ENCODE assay signal across 8 cellular contexts in the genomic region with DNA sequence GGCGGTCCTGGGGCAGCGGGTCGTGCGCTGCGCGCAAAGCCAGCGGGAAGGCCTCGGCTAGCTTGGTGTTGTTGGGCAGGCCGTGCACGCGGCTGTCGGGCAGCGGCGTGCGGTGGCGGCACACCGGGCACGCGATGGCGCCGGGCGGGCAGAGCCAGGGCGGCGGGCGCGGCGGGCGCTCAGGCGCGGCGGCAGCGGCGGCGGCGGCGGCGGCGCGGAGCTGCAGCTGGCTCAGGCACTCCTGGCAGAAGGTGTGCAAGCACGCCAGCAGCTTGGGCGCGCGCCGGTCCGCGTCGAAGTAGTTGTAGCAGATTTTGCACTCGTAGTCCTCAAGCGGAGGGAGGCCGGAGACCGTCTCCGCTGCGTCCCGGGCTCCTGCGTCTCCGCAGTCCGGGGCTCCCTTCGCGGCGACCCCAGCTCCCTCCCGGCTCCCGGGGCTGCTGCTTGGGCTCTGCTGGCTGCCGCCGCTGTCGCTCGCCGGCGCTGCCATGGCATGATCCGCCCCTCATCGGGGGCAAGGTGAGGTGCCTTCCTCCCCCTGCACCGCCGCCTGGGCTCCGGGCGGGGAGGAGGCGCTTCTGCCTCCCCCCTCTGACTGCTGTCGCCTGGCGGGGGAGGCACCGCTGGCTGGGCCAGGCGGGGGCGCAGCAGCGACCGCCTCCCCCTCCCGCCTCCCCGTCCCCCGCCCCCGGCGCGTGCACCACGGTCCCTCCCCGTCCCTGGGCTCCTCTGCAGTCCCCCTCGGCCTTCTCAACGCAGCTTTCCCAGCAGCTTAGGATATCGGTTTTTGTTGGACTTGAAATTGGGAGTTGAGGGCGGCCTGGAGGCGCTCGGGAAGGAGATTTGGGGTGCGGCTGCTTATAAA. TPM values are rescaled to one million over a fixed set of nuclear protein-coding genes. Genes with fewer than 3 reads are reported as not detected.
DNase-seq lines count a peak whose midpoint lies in the region; ATAC-seq and TF ChIP-seq lines count a peak whose summit lies in the region.

No MANE protein-coding gene starts in this region.

- WGBS in psoas muscle, 3 donors, result 1 to 2% (median 1%) methylated on average over 40 to 96 of the region's 97 CpGs

- no peaks in the 10 kb centered on the region for H3K9me3 Mint-ChIP-seq in activated CD4-positive, alpha-beta T cell treated with anti-CD3 and anti-CD28 coated beads, Interleukin-2, amount 10 ng/mL, durations not matched to agents 24 days and 14 days
- no peaks in the 10 kb centered on the region for H3K9me3 Mint-ChIP-seq in T-helper 2 cell treated with Interferon-gamma antibody and Interleukin-4, amounts not matched to agents 5 μg/mL and 100 μg/mL, for 36 hours

- H3K36me3 ChIP-seq in psoas muscle (ENCODE audit: insufficient read depth in 1 of 2, low read depth in 1 of 2), result no peaks in the 10 kb centered on the region

- peaks cover 14% of the 10 kb centered on the region for H3K4me1 Mint-ChIP-seq in activated CD4-positive, alpha-beta T cell treated with anti-CD3 and anti-CD28 coated beads, Interleukin-2, amount 10 ng/mL, durations not matched to agents 24 days and 14 days
- peaks cover 10% of the 10 kb centered on the region for H3K4me1 Mint-ChIP-seq in T-helper 2 cell treated with Interferon-gamma antibody and Interleukin-4, amounts not matched to agents 5 μg/mL and 100 μg/mL, for 36 hours (ENCODE audit: low read depth)

- H3K36me3 Mint-ChIP-seq in activated CD4-positive, alpha-beta T cell treated with anti-CD3 and anti-CD28 coated beads, Interleukin-2, amount 10 ng/mL, durations not matched to agents 24 days and 14 days (ENCODE audit: low read depth), result no peaks in the 10 kb centered on the region
- H3K36me3 Mint-ChIP-seq in T-helper 2 cell treated with Interferon-gamma antibody and Interleukin-4, amounts not matched to agents 5 μg/mL and 100 μg/mL, for 36 hours (ENCODE audit: low read depth), result peaks cover 4% of the 10 kb centered on the region

- peak overlapping the region; percentile 67 for H3K4me3 ChIP-seq in psoas muscle

- ATAC-seq in GM21529 (IDR thresholded peaks at IDR 0.05; ENCODE audit: unreplicated experiment) (peak; percentile 43), psoas muscle (peak; percentile 17 to 52 (median 42))

- TF ChIP-seq CTCF in psoas muscle (IDR thresholded peaks at IDR 0.05), result no peak

- H3K4me3 Mint-ChIP-seq in activated CD4-positive, alpha-beta T cell treated with anti-CD3 and anti-CD28 coated beads, Interleukin-2, amount 10 ng/mL, durations not matched to agents 24 days and 14 days, result peak overlapping the region; percentile 75
- H3K4me3 Mint-ChIP-seq in T-helper 2 cell treated with Interferon-gamma antibody and Interleukin-4, amounts not matched to agents 5 μg/mL and 100 μg/mL, for 36 hours, result peak overlapping the region; percentile 76

- no peaks in the 10 kb centered on the region for H3K9me3 ChIP-seq in psoas muscle

- no peak overlapping the region for H3K27ac ChIP-seq in psoas muscle

- H3K27me3 ChIP-seq in psoas muscle (ENCODE audit: insufficient read depth in 3 of 3, low read length in 2 of 3), result peaks cover 1 to 3% (median 2%) of the 10 kb centered on the region in 3 donors

- intact Hi-C loops in activated CD4-positive, alpha-beta T cell treated with anti-CD3 and anti-CD28 coated beads, Interleukin-2, amount 10 ng/mL, durations not matched to agents 24 days and 14 days (cut with micrococcal nuclease), result loop anchor here (2.0 to 10.0 kb wide), 2 partner anchors 103 to 265 kb away; no protein-coding TSS in a partner anchor
- intact Hi-C loops in psoas muscle (cut with DNase I), result loop anchor here (2.0 to 10.0 kb wide), 5 partner anchors 241 to 295 kb away; no protein-coding TSS in a partner anchor

- peaks cover 64% of the 10 kb centered on the region for H3K27me3 Mint-ChIP-seq in activated CD4-positive, alpha-beta T cell treated with anti-CD3 and anti-CD28 coated beads, Interleukin-2, amount 10 ng/mL, durations not matched to agents 24 days and 14 days
- H3K27me3 Mint-ChIP-seq in T-helper 2 cell treated with Interferon-gamma antibody and Interleukin-4, amounts not matched to agents 5 μg/mL and 100 μg/mL, for 36 hours (ENCODE audit: low read depth), result peaks cover 61% of the 10 kb centered on the region

- no peak overlapping the region for H3K27ac Mint-ChIP-seq in activated CD4-positive, alpha-beta T cell treated with anti-CD3 and anti-CD28 coated beads, Interleukin-2, amount 10 ng/mL, durations not matched to agents 24 days and 14 days
- H3K27ac Mint-ChIP-seq in T-helper 2 cell treated with Interferon-gamma antibody and Interleukin-4, amounts not matched to agents 5 μg/mL and 100 μg/mL, for 36 hours, result no peak overlapping the region

- DNase-seq in activated CD4-positive, alpha-beta T cell treated with anti-CD3 and anti-CD28 coated beads, Interleukin-2, amount 10 ng/mL, durations not matched to agents 24 days and 14 days, result peak; percentile 74
- DNase-seq in activated CD4-positive, alpha-beta T cell treated with anti-CD3 and anti-CD28 coated beads for 1 hour, result no peak
- DNase-seq in HuH-7.5 (ENCODE audit: low spot score), result peak; percentile 23
- peak; percentile 26 for DNase-seq in T-helper 2 cell treated with Interferon-gamma antibody and Interleukin-4, amounts not matched to agents 5 μg/mL and 100 μg/mL, for 36 hours (ENCODE audit: low spot score)
- DNase-seq in germinal center (ENCODE audit: low spot score), result peak; percentile 61
- peak in 1 of 2 donors; percentile 66 for DNase-seq in psoas muscle
- DNase-seq in Kasumi-1 (lab: John Stamatoyannopoulos, UW), result no peak

- H3K4me1 ChIP-seq in psoas muscle, result peaks cover 5% of the 10 kb centered on the region

RNA-seq across cellular contexts. Expression of a gene that starts 21.0 kb away (rescaled TPM):
- total RNA-seq in activated CD4-positive, alpha-beta T cell treated with anti-CD3 and anti-CD28 coated beads, Interleukin-2, amount 10 ng/mL, durations not matched to agents 24 days and 14 days, result not detected in 2 replicates
- 10 to 100 TPM in 2 of 4 donors, 1 to 10 TPM in 2; 6.9 to 20.5 (median 13.3) TPM for total RNA-seq in psoas muscle
- polyA plus RNA-seq in psoas muscle, result 1 to 10 TPM in 2 of 3 donors, under 1 TPM in 1; 0.26 to 2.8 (median 1.9) TPM

Comparison
In these comparisons a context has a peak if more than half of its experiments do, and no peak if none do; other contexts are left out.
1. DNase-seq: peak in activated CD4-positive, alpha-beta T cell treated with anti-CD3 and anti-CD28 coated beads, Interleukin-2, amount 10 ng/mL, durations not matched to agents 24 days and 14 days (single experiment), HuH-7.5 (single experiment), T-helper 2 cell treated with Interferon-gamma antibody and Interleukin-4, amounts not matched to agents 5 μg/mL and 100 μg/mL, for 36 hours (single experiment) and germinal center (single experiment); none in activated CD4-positive, alpha-beta T cell treated with anti-CD3 and anti-CD28 coated beads for 1 hour (single experiment) and Kasumi-1 (0 of 2).